ENCODE assay signal across 8 cellular contexts in genomic region chr20:57351042-57351783, GRCh38. TPM values are rescaled to one million over a fixed set of nuclear protein-coding genes. Genes with fewer than 3 reads are reported as not detected.
DNase-seq lines count a peak whose midpoint lies in the region; ATAC-seq and TF ChIP-seq lines count a peak whose summit lies in the region.

A gene with protein sequence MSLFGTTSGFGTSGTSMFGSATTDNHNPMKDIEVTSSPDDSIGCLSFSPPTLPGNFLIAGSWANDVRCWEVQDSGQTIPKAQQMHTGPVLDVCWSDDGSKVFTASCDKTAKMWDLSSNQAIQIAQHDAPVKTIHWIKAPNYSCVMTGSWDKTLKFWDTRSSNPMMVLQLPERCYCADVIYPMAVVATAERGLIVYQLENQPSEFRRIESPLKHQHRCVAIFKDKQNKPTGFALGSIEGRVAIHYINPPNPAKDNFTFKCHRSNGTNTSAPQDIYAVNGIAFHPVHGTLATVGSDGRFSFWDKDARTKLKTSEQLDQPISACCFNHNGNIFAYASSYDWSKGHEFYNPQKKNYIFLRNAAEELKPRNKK (plus strand): TSS chr20:57351255. CDS start chr20:57354039, 2,784 bp downstream.

- H3K4me3 ChIP-seq in Jurkat, Clone E6-1 (ENCODE audit: low read length) = peak within 1 kb of the TSS; percentile 98
- H3K4me3 ChIP-seq in PC-3 (ENCODE audit: low read length) (peak within 1 kb of the TSS; percentile 84), mucosa of rectum (ENCODE audit: low read length in 2 of 2) (peak within 1 kb of the TSS; percentile 70 to 89)

- H3K9me3 Mint-ChIP-seq in Calu3 (ENCODE audit: low read depth, unreplicated experiment) = no peaks in the 10 kb centered on the region

- H2AFZ ChIP-seq in PC-3 (ENCODE audit: low read length) = peak within 1 kb of the TSS; percentile 75

- peaks cover 16% of the 10 kb centered on the region for H3K27me3 Mint-ChIP-seq in Calu3 (ENCODE audit: unreplicated experiment)

- H3K9me3 ChIP-seq in PC-3 (ENCODE audit: low read length) = no peaks in the 10 kb centered on the region
- no peaks in the 10 kb centered on the region for H3K9me3 ChIP-seq in mucosa of rectum (ENCODE audit: control insufficient read depth in 2 of 2, low read length in 2 of 2)

- TF ChIP-seq CTCF in Calu3 (IDR thresholded peaks at IDR 0.05; ENCODE audit: unreplicated experiment) (no peak), PC-3 (conservative IDR thresholded peaks at IDR 0.05; ENCODE audit: low read depth, low read length) (no peak)

- H3K4me1 ChIP-seq in PC-3 (ENCODE audit: insufficient read depth, low read length) = peaks cover 11% of the 10 kb centered on the region
- H3K4me1 ChIP-seq in mucosa of rectum (ENCODE audit: control insufficient read depth in 2 of 2, insufficient read depth in 2 of 2, low read length in 2 of 2) = peaks cover 4 to 7% of the 10 kb centered on the region in 2 donors

- peak within 1 kb of the TSS; percentile 72 for H3K4me3 Mint-ChIP-seq in Calu3 (ENCODE audit: low read depth, unreplicated experiment)

- intact Hi-C loops in Calu3 (cut with micrococcal nuclease; ENCODE audit: unreplicated experiment) (no loop called here), PC-3 (cut with micrococcal nuclease) (no loop called here)

- H3K4me2 ChIP-seq in PC-3 (ENCODE audit: low read length) = peak within 1 kb of the TSS; percentile 94

- POLR2A ChIA-PET in PC-3 (lab: Charles Lee; ENCODE audit: unreplicated experiment) = interaction anchor here (0.6 kb wide), 1 partner anchor 162 kb away, joined by 4 read pairs; no protein-coding TSS in a partner anchor

- H3K36me3 ChIP-seq in PC-3 (ENCODE audit: low read depth, low read length) (peaks cover 23% of the 10 kb centered on the region), mucosa of rectum (ENCODE audit: control insufficient read depth in 2 of 2, insufficient read depth in 2 of 2, low read length in 2 of 2) (peaks cover 5 to 27% of the 10 kb centered on the region in 2 donors)

- peaks cover 43% of the 10 kb centered on the region for H3K79me2 ChIP-seq in PC-3 (ENCODE audit: low read length)

- H3K4me1 Mint-ChIP-seq in Calu3 (ENCODE audit: low read depth, unreplicated experiment) = peaks cover 24% of the 10 kb centered on the region

- H3K9ac ChIP-seq in PC-3 (ENCODE audit: low read length) (peak within 1 kb of the TSS; percentile 94), mucosa of rectum (ENCODE audit: low read depth in 1 of 2, low read length in 2 of 2) (peak within 1 kb of the TSS; percentile 90 to 96)

- peak; percentile 85 for ATAC-seq in GM21528 (IDR thresholded peaks at IDR 0.05; ENCODE audit: low FRiP score, unreplicated experiment)
- peak; percentile 88 for ATAC-seq in PC-3

- H3K27me3 ChIP-seq in PC-3 (ENCODE audit: low read length) (no peaks in the 10 kb centered on the region), mucosa of rectum (ENCODE audit: control insufficient read depth in 2 of 2, insufficient read depth in 2 of 2, low read length in 2 of 2) (no peaks in the 10 kb centered on the region)

- H3F3A ChIP-seq in PC-3 (ENCODE audit: low read length, unreplicated experiment) = no peaks in the 10 kb centered on the region

- peak within 1 kb of the TSS; percentile 66 for H3K27ac Mint-ChIP-seq in Calu3 (ENCODE audit: unreplicated experiment)

- TF ChIP-seq POLR2A in erythroblast (IDR thresholded peaks at IDR 0.05; ENCODE audit: low read length) = peak; percentile 81

- peaks cover 41% of the 10 kb centered on the region for H3K36me3 Mint-ChIP-seq in Calu3 (ENCODE audit: insufficient read depth, unreplicated experiment)

- peak; percentile 93 for DNase-seq in Calu3
- DNase-seq in Jurkat, Clone E6-1 (ENCODE audit: low read depth, low spot score) = peak; percentile 92
- peak; percentile 98 for DNase-seq in PC-3
- peak; percentile 84 for DNase-seq in activated T-cell treated with anti-CD3 and anti-CD28 coated beads for 48 hours (ENCODE audit: low read depth)
- DNase-seq in erythroblast (lab: John Stamatoyannopoulos, UW) = peak; percentile 93
- peak; percentile 82 to 88 for DNase-seq in stimulated activated CD8-positive, alpha-beta memory T cell treated with anti-CD3 and anti-CD28 coated beads, Interleukin-4, amount 100 ng/mL, for 4 hours (ENCODE audit: low read depth in 2 of 2, low spot score in 1 of 2)

- BruUV-seq in Calu3 (replicated peaks; lab: Mats Ljungman, UMichigan) (no TSS peak), PC-3 (replicated peaks; lab: Mats Ljungman, UMichigan) (TSS peak; percentile 41)

- H3K9me2 ChIP-seq in PC-3 (replicated peaks; ENCODE audit: low read length) = no peaks in the 10 kb centered on the region

- CTCF ChIA-PET in Calu3 (lab: Charles Lee) = no interaction called here
- CTCF ChIA-PET in PC-3 (lab: Charles Lee) = no interaction called here

- H4K20me1 ChIP-seq in PC-3 (ENCODE audit: low read length) = peaks cover 28% of the 10 kb centered on the region

- H3K27ac ChIP-seq in PC-3 (ENCODE audit: low read length) = peak within 1 kb of the TSS; percentile 41
- H3K27ac ChIP-seq in mucosa of rectum (ENCODE audit: low read depth in 2 of 2, low read length in 2 of 2) = peak within 1 kb of the TSS; percentile 72 to 77

RNA-seq across cellular contexts. Expression of the gene that starts here (rescaled TPM):
- 59.5 and 64.1 TPM in 2 replicates for total RNA-seq in Calu3 (2022)
- 81.1 TPM for polyA plus RNA-seq in Jurkat, Clone E6-1 (2012; ENCODE audit: insufficient read depth, insufficient read length)
- total RNA-seq in PC-3 (2014; rRNA removed) = 99.8 and 183 TPM in 2 replicates

Comparison
In these comparisons a context has a peak if more than half of its experiments do, and no peak if none do; other contexts are left out.
1. Peak in every context shown above with its lines: DNase-seq, ATAC-seq, H3K4me3 ChIP-seq and H3K27ac ChIP-seq.